Comparison of ENCODE assay signal across 7 cellular contexts in the genomic region with DNA sequence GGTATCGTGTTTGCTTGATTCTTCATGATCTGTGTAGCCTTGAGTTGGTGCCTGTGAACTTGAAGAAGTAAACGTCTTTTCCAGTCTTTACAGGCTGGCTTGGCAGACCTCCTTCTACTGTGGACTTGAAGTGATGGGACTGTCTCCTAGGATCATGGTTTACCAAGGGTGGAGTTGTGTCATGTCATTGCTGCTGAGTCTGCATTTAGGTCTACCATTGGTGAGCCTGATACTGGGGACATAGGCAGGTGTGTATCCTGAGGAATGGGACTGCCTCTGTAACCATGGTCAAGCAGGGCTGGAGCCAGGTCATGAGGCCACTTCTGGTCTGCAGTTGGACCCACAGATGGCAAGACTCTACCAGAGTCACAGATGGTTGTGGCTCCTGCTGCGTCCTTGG.
"Had no signal": no experiment of that assay in that cellular context is flagged by ENCODE, and none has a peak within 500 bp of the region (broad histone marks: within the 10 kb centered on the region; RNA-seq: fewer than 3 reads in every experiment).

No MANE protein-coding gene starts in this region.

- H3K27ac ChIP-seq: HL-60, KMS-11 had no signal

- H3K4me3 ChIP-seq: GM23338 had no signal

- H3K4me3 Mint-ChIP-seq: GM23338, H9 had no signal

- ATAC-seq: GM23338 had no signal

- H2AFZ ChIP-seq: GM23338 had no signal

- H3K27ac Mint-ChIP-seq: GM23338, H9 had no signal

- DNase-seq: H9, HCEC 1CT, IMR-90, KBM-7 had no signal

- H3K9ac ChIP-seq: KMS-11 had no signal

- H3K4me2 ChIP-seq: GM23338, KMS-11 had no signal

- H3K4me1 Mint-ChIP-seq: GM23338 had no signal
